In genomic region chr1:36487336-36487725, GRCh38 we compare ENCODE assay signal across 3 cellular contexts. TPM values are rescaled to one million over a fixed set of nuclear protein-coding genes. Genes with fewer than 3 reads are reported as not detected.
"Had no signal": no experiment of that assay in that cellular context is flagged by ENCODE, and none has a peak within 500 bp of the region (broad histone marks: within the 10 kb centered on the region; RNA-seq: fewer than 3 reads in every experiment).

No MANE protein-coding gene starts in this region.

RNA-seq across cellular contexts. Expression of gene CSF3R, which starts 4.6 kb away (rescaled TPM):
- total RNA-seq: dermis blood vessel endothelial cell, glomerular endothelial cell, osteocyte had no signal
